1 cellular context compared by ENCODE assay signal in the genomic region with DNA sequence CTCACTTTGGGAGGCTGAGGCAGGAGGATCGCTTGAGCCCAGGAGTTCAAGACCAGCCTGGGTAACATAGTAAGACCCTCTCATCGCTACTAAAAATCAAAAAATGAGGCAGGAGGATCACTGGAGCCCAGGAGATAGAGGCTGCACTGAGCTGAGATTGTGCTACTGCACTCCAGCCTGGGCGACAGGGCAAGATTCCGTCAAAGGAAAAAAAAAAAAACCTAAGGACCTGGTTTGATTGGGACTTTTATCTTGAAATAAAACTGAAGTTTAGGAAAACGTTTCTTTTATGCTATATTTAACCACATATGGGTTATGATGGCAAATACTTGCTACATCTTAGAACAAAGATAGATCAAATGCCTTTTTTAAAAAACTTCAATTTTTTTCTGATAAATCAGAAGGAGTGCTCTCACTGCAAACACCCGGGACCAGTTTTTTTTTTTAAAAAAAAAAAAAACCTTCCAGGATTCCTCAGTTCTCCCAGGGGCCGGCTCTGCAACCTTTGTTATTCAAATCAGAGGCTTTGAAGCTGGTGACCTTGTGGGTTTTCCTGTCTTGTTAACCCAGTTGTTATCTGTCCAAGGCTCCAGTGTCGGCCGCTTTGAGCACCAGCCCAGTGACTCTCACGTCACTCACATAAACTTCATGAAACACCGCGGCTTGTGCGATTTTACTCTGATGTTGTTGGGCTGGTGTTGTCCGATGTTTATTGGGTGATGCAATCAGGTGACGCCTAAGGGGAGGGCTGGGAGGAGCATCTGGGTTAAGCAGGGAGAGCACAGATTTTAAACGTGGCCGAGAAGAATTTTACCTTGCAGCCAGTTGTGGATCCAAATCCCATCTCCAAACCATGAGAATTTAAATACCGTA.
TF ChIP-seq lines count a peak whose summit lies in the region.

No MANE protein-coding gene starts in this region.

TF ChIP-seq in SK-N-SH, 30 proteins besides CTCF, POLR2A, EP300 and RAD21:
- TF ChIP-seq ELF1 (IDR thresholded peaks at IDR 0.05) = no peak
- TF ChIP-seq, protein P1, sequence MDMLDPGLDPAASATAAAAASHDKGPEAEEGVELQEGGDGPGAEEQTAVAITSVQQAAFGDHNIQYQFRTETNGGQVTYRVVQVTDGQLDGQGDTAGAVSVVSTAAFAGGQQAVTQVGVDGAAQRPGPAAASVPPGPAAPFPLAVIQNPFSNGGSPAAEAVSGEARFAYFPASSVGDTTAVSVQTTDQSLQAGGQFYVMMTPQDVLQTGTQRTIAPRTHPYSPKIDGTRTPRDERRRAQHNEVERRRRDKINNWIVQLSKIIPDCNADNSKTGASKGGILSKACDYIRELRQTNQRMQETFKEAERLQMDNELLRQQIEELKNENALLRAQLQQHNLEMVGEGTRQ (IDR thresholded peaks at IDR 0.05; ENCODE audit: borderline replicate concordance, low read depth, low read length) = peak; percentile 38; the same call in 1 of the 2 replicates
- peak; percentile 74 for TF ChIP-seq FOXJ3 (CRISPR knock-in tag; IDR thresholded peaks at IDR 0.05)
- TF ChIP-seq POLR2AphosphoS5 (IDR thresholded peaks at IDR 0.05; ENCODE audit: low read depth, low read length) = no peak
- TF ChIP-seq SMC3 (IDR thresholded peaks at IDR 0.05; ENCODE audit: low read depth, low read length) = no peak
- no peak for TF ChIP-seq YY1 (IDR thresholded peaks at IDR 0.05; ENCODE audit: low read depth)
- TF ChIP-seq RFX5 (IDR thresholded peaks at IDR 0.05; ENCODE audit: low read length) = no peak
- no peak for TF ChIP-seq SIN3A (IDR thresholded peaks at IDR 0.05; ENCODE audit: borderline replicate concordance, low read depth, low read length)
- TF ChIP-seq NFIC (IDR thresholded peaks at IDR 0.05; ENCODE audit: borderline replicate concordance) = no peak
- no peak for TF ChIP-seq NRF1 (IDR thresholded peaks at IDR 0.05; ENCODE audit: low read depth, low read length)
- peak; percentile 51 for TF ChIP-seq CHD2 (IDR thresholded peaks at IDR 0.05; ENCODE audit: low read length, partially characterized antibody)
- TF ChIP-seq FOSL2 (IDR thresholded peaks at IDR 0.05; ENCODE audit: borderline replicate concordance, low read depth) = no peak
- TF ChIP-seq TEAD4 (IDR thresholded peaks at IDR 0.05; ENCODE audit: borderline replicate concordance, insufficient read depth) = no peak
- peak; percentile 52; the same call in 1 of the 2 replicates for TF ChIP-seq MXI1 (IDR thresholded peaks at IDR 0.05; ENCODE audit: low read depth, low read length)
- no peak for TF ChIP-seq GABPA (IDR thresholded peaks at IDR 0.05; ENCODE audit: low read depth)
- TF ChIP-seq EZH2phosphoT487 (IDR thresholded peaks at IDR 0.05; ENCODE audit: borderline replicate concordance, low read depth) = no peak
- TF ChIP-seq, protein P2, sequence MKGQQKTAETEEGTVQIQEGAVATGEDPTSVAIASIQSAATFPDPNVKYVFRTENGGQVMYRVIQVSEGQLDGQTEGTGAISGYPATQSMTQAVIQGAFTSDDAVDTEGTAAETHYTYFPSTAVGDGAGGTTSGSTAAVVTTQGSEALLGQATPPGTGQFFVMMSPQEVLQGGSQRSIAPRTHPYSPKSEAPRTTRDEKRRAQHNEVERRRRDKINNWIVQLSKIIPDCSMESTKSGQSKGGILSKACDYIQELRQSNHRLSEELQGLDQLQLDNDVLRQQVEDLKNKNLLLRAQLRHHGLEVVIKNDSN (IDR thresholded peaks at IDR 0.05; ENCODE audit: borderline replicate concordance, low read depth) = peak; percentile 70; the same call in 1 of the 2 replicates
- no peak for TF ChIP-seq MEF2A (IDR thresholded peaks at IDR 0.05; ENCODE audit: borderline replicate concordance, low read depth)
- TF ChIP-seq RCOR1 (IDR thresholded peaks at IDR 0.05; ENCODE audit: low read length) = 0 out of 2 replicates have a peak, but pooled peaks have one; percentile 7
- no peak for TF ChIP-seq TCF12 (IDR thresholded peaks at IDR 0.05)
